ENCODE assay signal across 29 cellular contexts in the genomic region with DNA sequence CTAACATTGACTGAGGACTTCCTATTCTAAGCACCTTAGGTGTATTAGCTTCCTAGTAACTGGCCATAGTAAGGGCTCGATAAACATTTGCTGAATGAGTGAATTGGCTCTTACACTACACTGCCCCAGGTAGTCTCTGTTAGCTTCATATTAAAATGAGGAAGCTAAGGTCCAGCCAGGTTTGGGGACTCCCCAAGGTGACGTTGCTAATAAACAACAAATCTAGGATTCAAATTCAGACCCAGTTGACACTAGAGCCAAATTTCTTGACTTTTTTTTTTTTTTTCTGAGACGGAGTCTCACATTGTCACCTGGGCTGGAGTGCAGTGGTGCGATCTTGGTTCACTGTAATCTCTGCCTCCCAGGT. TPM values are rescaled to one million over a fixed set of nuclear protein-coding genes. Genes with fewer than 3 reads are reported as not detected.
"Had no signal": no experiment of that assay in that cellular context is flagged by ENCODE, and none has a peak within 500 bp of the region (broad histone marks: within the 10 kb centered on the region; RNA-seq: fewer than 3 reads in every experiment).

No MANE protein-coding gene starts in this region.

- H3K4me3 ChIP-seq: adrenal gland, body of pancreas, K562, SJCRH30 had no signal

- H3K9me3 Mint-ChIP-seq: activated CD4-positive, alpha-beta memory T cell treated with anti-CD3 and anti-CD28 coated beads, Interleukin-2, amount 10 ng/mL, durations not matched to agents 7 days and 5 days; activated naive CD4-positive, alpha-beta T cell treated with anti-CD3 and anti-CD28 coated beads, Interleukin-2, amount 10 ng/mL, durations not matched to agents 7 days and 5 days; activated naive CD8-positive, alpha-beta T cell treated with anti-CD3 and anti-CD28 coated beads, Interleukin-2, amount 10 ng/mL, durations not matched to agents 7 days and 5 days; activated T-helper 17 cell treated with anti-CD3 and anti-CD28 coated beads, Interleukin-2, amount 50 U/mL, for 72 hours had no signal

- H3K36me3 ChIP-seq: adrenal gland, SJCRH30 had no signal

- ATAC-seq: activated T-helper 17 cell treated with anti-CD3 and anti-CD28 coated beads, Interleukin-2, amount 50 U/mL, for 72 hours; body of pancreas; K562 had no signal

- H3K27me3 ChIP-seq: body of pancreas had no signal

- H3K4me3 Mint-ChIP-seq: activated CD4-positive, alpha-beta memory T cell treated with anti-CD3 and anti-CD28 coated beads, Interleukin-2, amount 10 ng/mL, durations not matched to agents 7 days and 5 days; activated naive CD4-positive, alpha-beta T cell treated with anti-CD3 and anti-CD28 coated beads, Interleukin-2, amount 10 ng/mL, durations not matched to agents 7 days and 5 days; activated naive CD8-positive, alpha-beta T cell treated with anti-CD3 and anti-CD28 coated beads, Interleukin-2, amount 10 ng/mL, durations not matched to agents 7 days and 5 days; activated T-helper 17 cell treated with anti-CD3 and anti-CD28 coated beads, Interleukin-2, amount 50 U/mL, for 72 hours had no signal

- H3K4me2 ChIP-seq: SK-N-SH had no signal

- H3K4me1 ChIP-seq: adrenal gland, body of pancreas, SJCRH30 had no signal

- DNase-seq: activated CD4-positive, alpha-beta memory T cell treated with anti-CD3 and anti-CD28 coated beads, Interleukin-2, amount 10 ng/mL, durations not matched to agents 7 days and 5 days; activated CD4-positive, alpha-beta T cell treated with anti-CD3 and anti-CD28 coated beads, Interleukin-2, amount 50 U/mL, for 1 hour; activated CD4-positive, CD25-positive, alpha-beta regulatory T cell; activated gamma-delta T cell treated with Interleukin-2 at 50 U/mL for 16 hours; activated naive CD4-positive, alpha-beta T cell treated with anti-CD3 and anti-CD28 coated beads, Interleukin-2, amount 10 ng/mL, durations not matched to agents 7 days and 5 days; activated naive CD8-positive, alpha-beta T cell treated with anti-CD3 and anti-CD28 coated beads, Interleukin-2, amount 10 ng/mL, durations not matched to agents 7 days and 5 days; activated T-cell treated with anti-CD3 and anti-CD28 coated beads for 4 hours; activated T-cell treated with anti-CD3 and anti-CD28 coated beads, Interleukin-2, amount 50 U/mL, for 48 hours; adrenal gland; aorta; body of pancreas; Karpas-422; NCI-H1092; NCI-H1417; NCI-H1930; NCI-H345; NCI-H510A; NCI-H69; Right ventricle myocardium superior; RPMI8226; SJCRH30; SK-N-SH; T-helper 1 cell had no signal

- H3K9me3 ChIP-seq: adrenal gland, body of pancreas, SJCRH30, SK-N-SH had no signal

- H3K9me2 ChIP-seq: SK-N-SH had no signal

- H3K4me1 Mint-ChIP-seq: activated CD4-positive, alpha-beta memory T cell treated with anti-CD3 and anti-CD28 coated beads, Interleukin-2, amount 10 ng/mL, durations not matched to agents 7 days and 5 days; activated naive CD4-positive, alpha-beta T cell treated with anti-CD3 and anti-CD28 coated beads, Interleukin-2, amount 10 ng/mL, durations not matched to agents 7 days and 5 days; activated naive CD8-positive, alpha-beta T cell treated with anti-CD3 and anti-CD28 coated beads, Interleukin-2, amount 10 ng/mL, durations not matched to agents 7 days and 5 days; activated T-helper 17 cell treated with anti-CD3 and anti-CD28 coated beads, Interleukin-2, amount 50 U/mL, for 72 hours had no signal

- H3K27ac Mint-ChIP-seq: activated CD4-positive, alpha-beta memory T cell treated with anti-CD3 and anti-CD28 coated beads, Interleukin-2, amount 10 ng/mL, durations not matched to agents 7 days and 5 days; activated naive CD4-positive, alpha-beta T cell treated with anti-CD3 and anti-CD28 coated beads, Interleukin-2, amount 10 ng/mL, durations not matched to agents 7 days and 5 days; activated naive CD8-positive, alpha-beta T cell treated with anti-CD3 and anti-CD28 coated beads, Interleukin-2, amount 10 ng/mL, durations not matched to agents 7 days and 5 days; activated T-helper 17 cell treated with anti-CD3 and anti-CD28 coated beads, Interleukin-2, amount 50 U/mL, for 72 hours had no signal

- H3K27ac ChIP-seq: adrenal gland, body of pancreas, SJCRH30, VCaP had no signal

- H3K9ac ChIP-seq: SK-N-SH had no signal

- H3K36me3 Mint-ChIP-seq: activated naive CD4-positive, alpha-beta T cell treated with anti-CD3 and anti-CD28 coated beads, Interleukin-2, amount 10 ng/mL, durations not matched to agents 7 days and 5 days; activated naive CD8-positive, alpha-beta T cell treated with anti-CD3 and anti-CD28 coated beads, Interleukin-2, amount 10 ng/mL, durations not matched to agents 7 days and 5 days had no signal

RNA-seq across cellular contexts. Expression of a gene that starts 16.2 kb away (rescaled TPM):
- total RNA-seq: activated CD4-positive, alpha-beta memory T cell treated with anti-CD3 and anti-CD28 coated beads, Interleukin-2, amount 10 ng/mL, durations not matched to agents 7 days and 5 days; activated CD8-positive, alpha-beta memory T cell treated with anti-CD3 and anti-CD28 coated beads for 36 hours; activated naive CD8-positive, alpha-beta T cell treated with anti-CD3 and anti-CD28 coated beads, Interleukin-2, amount 10 ng/mL, durations not matched to agents 7 days and 5 days; activated T-helper 17 cell treated with anti-CD3 and anti-CD28 coated beads, Interleukin-2, amount 50 U/mL, for 72 hours; adrenal gland; aorta; body of pancreas; K562; Right ventricle myocardium superior; SJCRH30; T-helper 2 cell treated with Interferon-gamma antibody and Interleukin-4, amounts not matched to agents 100 ng/mL and 5 ng/mL, for 36 hours had no signal
- polyA plus RNA-seq: aorta, K562 had no signal

RNA-seq across cellular contexts. Expression of a gene that starts 36.8 kb away (rescaled TPM):
- total RNA-seq: activated CD4-positive, alpha-beta memory T cell treated with anti-CD3 and anti-CD28 coated beads, Interleukin-2, amount 10 ng/mL, durations not matched to agents 7 days and 5 days; activated CD8-positive, alpha-beta memory T cell treated with anti-CD3 and anti-CD28 coated beads for 36 hours; activated naive CD8-positive, alpha-beta T cell treated with anti-CD3 and anti-CD28 coated beads, Interleukin-2, amount 10 ng/mL, durations not matched to agents 7 days and 5 days; activated T-helper 17 cell treated with anti-CD3 and anti-CD28 coated beads, Interleukin-2, amount 50 U/mL, for 72 hours; adrenal gland; aorta; body of pancreas; bronchial epithelial cell; K562; Right ventricle myocardium superior; SJCRH30; T-helper 2 cell treated with Interferon-gamma antibody and Interleukin-4, amounts not matched to agents 100 ng/mL and 5 ng/mL, for 36 hours had no signal
- polyA plus RNA-seq: adrenal gland, aorta, K562, SK-N-SH had no signal
